In genomic region chr5:73596705-73597328, GRCh38 we compare ENCODE assay signal across 8 cellular contexts. TPM values are rescaled to one million over a fixed set of nuclear protein-coding genes. Genes with fewer than 3 reads are reported as not detected.
A peak's percentile ranks its signal among the peaks of the same experiment; 100 is the strongest.
DNase-seq lines count a peak whose midpoint lies in the region; TF ChIP-seq lines count a peak whose summit lies in the region.

No MANE protein-coding gene starts in this region.

- H3K4me3 Mint-ChIP-seq in MCF 10A (ENCODE audit: unreplicated experiment), result no peak overlapping the region
- H3K4me3 Mint-ChIP-seq in neural crest cell, result no peak overlapping the region

- H3K9me3 Mint-ChIP-seq in MCF 10A (ENCODE audit: unreplicated experiment) (no peaks in the 10 kb centered on the region), neural crest cell (peaks cover 4% of the 10 kb centered on the region)

- CTCF ChIA-PET in MCF 10A (lab: Yijun Ruan, JAX), result interaction anchor here (0.6 to 3.8 kb wide), 22 partner anchors 9 to 723 kb away, joined by 3 to 33 read pairs (median 4); partner anchors contain the start of gene ARHGEF28

- H3K4me3 ChIP-seq in right atrium auricular region, result no peak overlapping the region

- intact Hi-C loops in cardiac septum (cut with DNase I), result loop anchor here (10.0 kb wide), 1 partner anchor 1048 kb away; the partner anchor contains the start of gene ENC1
- intact Hi-C loops in MCF 10A (cut with micrococcal nuclease), result loop anchor here (10.0 kb wide), 1 partner anchor 448 kb away; no protein-coding TSS in a partner anchor

- no peak overlapping the region for H3K27ac ChIP-seq in right atrium auricular region

- H3K36me3 Mint-ChIP-seq in MCF 10A (ENCODE audit: insufficient read depth, unreplicated experiment), result no peaks in the 10 kb centered on the region
- no peaks in the 10 kb centered on the region for H3K36me3 Mint-ChIP-seq in neural crest cell (ENCODE audit: low read depth)

- TF ChIP-seq CTCF in right atrium auricular region (IDR thresholded peaks at IDR 0.05) (peak; percentile 24 to 55), MCF 10A (IDR thresholded peaks at IDR 0.05; ENCODE audit: unreplicated experiment) (peak; percentile 53), neural crest cell (conservative IDR thresholded peaks at IDR 0.05) (peak; percentile 71)

- DNase-seq in right atrium auricular region (ENCODE audit: low spot score) (no peak), cardiac septum (ENCODE audit: low spot score) (no peak), NCI-H2029 treated with DMSO at 0.1 percent for 48 hours (lab: John Stamatoyannopoulos, UW) (peak; percentile 10), MCF 10A (ENCODE audit: unreplicated experiment) (peak; percentile 63), neural crest cell (ENCODE audit: low read depth, low spot score) (peak; percentile 40), NCI-H128 (lab: John Stamatoyannopoulos, UW; ENCODE audit: unreplicated experiment) (no peak)
- no peak for DNase-seq in stimulated activated naive CD4-positive, alpha-beta T cell (lab: John Stamatoyannopoulos, UW)
- DNase-seq in activated naive CD4-positive, alpha-beta T cell (lab: John Stamatoyannopoulos, UW), result no peak

- H3K36me3 ChIP-seq in right atrium auricular region, result no peaks in the 10 kb centered on the region

- no TSS peak for BruUV-seq in MCF 10A (replicated peaks; lab: Mats Ljungman, UMichigan)

- no peaks in the 10 kb centered on the region for H3K4me1 ChIP-seq in right atrium auricular region

- no peak overlapping the region for H3K27ac Mint-ChIP-seq in MCF 10A (ENCODE audit: low read depth, unreplicated experiment)
- H3K27ac Mint-ChIP-seq in neural crest cell (ENCODE audit: unreplicated experiment), result no peak overlapping the region

- no peaks in the 10 kb centered on the region for H3K27me3 ChIP-seq in right atrium auricular region

- H3K27me3 Mint-ChIP-seq in MCF 10A (ENCODE audit: insufficient read depth, unreplicated experiment), result no peaks in the 10 kb centered on the region
- H3K27me3 Mint-ChIP-seq in neural crest cell (ENCODE audit: low read depth), result no peaks in the 10 kb centered on the region

- H3K4me1 Mint-ChIP-seq in MCF 10A (ENCODE audit: insufficient read depth, unreplicated experiment) (peaks cover 13% of the 10 kb centered on the region), neural crest cell (no peaks in the 10 kb centered on the region)

- POLR2A ChIA-PET in MCF 10A (lab: Yijun Ruan, JAX), result interaction anchor here (0.5 to 1.3 kb wide), 5 partner anchors 21 to 311 kb away, joined by 3 read pairs; partner anchors contain the start of genes ANKRA2 and UTP15

- peaks cover 0 to 7% of the 10 kb centered on the region in 2 donors for H3K9me3 ChIP-seq in right atrium auricular region

RNA-seq across cellular contexts. Expression of gene ARHGEF28, which starts 29.2 kb away (rescaled TPM):
- 1 to 10 TPM; 1.0 to 2.9 TPM for total RNA-seq in right atrium auricular region
- total RNA-seq in cardiac septum, result 1.8 TPM
- total RNA-seq in MCF 10A (2022), result 27.2 and 34.8 TPM in 2 replicates
- total RNA-seq in neural crest cell, result 0.91 and 0.93 TPM in 2 replicates

RNA-seq across cellular contexts. Expression of gene UTP15, which starts 31.3 kb away (rescaled TPM):
- 1 to 10 TPM; 6.6 to 8.7 TPM for total RNA-seq in right atrium auricular region
- total RNA-seq in cardiac septum, result 11.6 TPM
- 41.2 and 41.3 TPM in 2 replicates for total RNA-seq in MCF 10A (2022)
- total RNA-seq in neural crest cell, result 31.2 and 32.4 TPM in 2 replicates

RNA-seq across cellular contexts. Expression of gene ANKRA2, which starts 31.4 kb away (rescaled TPM):
- total RNA-seq in right atrium auricular region (10 to 100 TPM; 11.3 to 16.4 TPM), cardiac septum (9.6 TPM), MCF 10A (2022) (19.3 and 20.2 TPM in 2 replicates), neural crest cell (14.0 and 17.1 TPM in 2 replicates)

Comparison
In these comparisons a context has a peak if more than half of its experiments do, and no peak if none do; other contexts are left out.
1. DNase-seq: peak in NCI-H2029 treated with DMSO at 0.1 percent for 48 hours (single experiment), MCF 10A (single experiment) and neural crest cell (single experiment); none in right atrium auricular region (single experiment), cardiac septum (single experiment), stimulated activated naive CD4-positive, alpha-beta T cell (0 of 6), activated naive CD4-positive, alpha-beta T cell (0 of 4) and NCI-H128 (single experiment).
2. Peak in every context shown above with its lines, with median percentiles within 50 percentile points of each other: CTCF ChIP-seq.